Comparison of ENCODE assay signal across 3 cellular contexts in genomic region chr2:179383975-179384374, GRCh38.
"Had no signal": no experiment of that assay in that cellular context is flagged by ENCODE, and none has a peak within 500 bp of the region (broad histone marks: within the 10 kb centered on the region; RNA-seq: fewer than 3 reads in every experiment).

No MANE protein-coding gene starts in this region.

- H3K4me3 ChIP-seq: GM12878 had no signal

- ATAC-seq: GM12878 had no signal

- DNase-seq: GDM1, GF-D8 had no signal
